ENCODE assay signal across 20 cellular contexts in the genomic region with DNA sequence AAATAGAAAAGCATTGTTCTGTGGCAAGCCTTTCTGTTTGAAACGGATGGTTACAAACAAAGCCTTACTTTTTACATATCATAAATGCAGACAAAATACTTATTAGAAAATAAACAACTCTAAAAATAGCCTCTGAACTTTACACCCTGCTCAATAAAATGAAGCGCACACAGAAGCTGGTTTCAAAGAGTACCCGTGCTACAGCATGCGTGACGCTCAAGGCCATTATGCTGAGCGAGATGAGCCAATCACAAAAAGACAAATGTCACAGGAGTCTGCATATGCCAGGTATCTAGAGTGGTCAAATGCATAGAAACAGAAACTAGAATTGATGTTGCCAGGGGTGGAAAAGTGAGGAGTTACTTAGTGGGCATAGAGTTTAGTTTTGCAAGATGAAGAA.
A peak's percentile ranks its signal among the peaks of the same experiment; 100 is the strongest.
DNase-seq lines count a peak whose midpoint lies in the region; ATAC-seq, FAIRE-seq and TF ChIP-seq lines count a peak whose summit lies in the region.
"Had no signal": no experiment of that assay in that cellular context is flagged by ENCODE, and none has a peak within 500 bp of the region (broad histone marks: within the 10 kb centered on the region; RNA-seq: fewer than 3 reads in every experiment).

No MANE protein-coding gene starts in this region.

- no TSS peak for BruUV-seq in HepG2 (replicated peaks; lab: Mats Ljungman, UMichigan)

- H4K20me1 ChIP-seq in HepG2 (ENCODE audit: insufficient read depth, low read length) (no peaks in the 10 kb centered on the region), hepatocyte (ENCODE audit: insufficient read depth, poor library complexity, severe bottlenecking) (no peaks in the 10 kb centered on the region)
- H4K20me1 ChIP-seq: BLaER1 treated with 17β-estradiol and CSF1 and Interleukin-3, amounts not matched to agents 10 nM and 100 nM had no signal

- no peaks in the 10 kb centered on the region for H3K9me2 ChIP-seq in hepatocyte (replicated peaks; ENCODE audit: insufficient read depth)

- H3K36me3 ChIP-seq in HepG2 (replicated peaks in 1 of 2; ENCODE audit: control insufficient read depth in 1 of 2, insufficient read depth in 2 of 2, low read length in 2 of 2) (no peaks in the 10 kb centered on the region), right lobe of liver (no peaks in the 10 kb centered on the region), hepatocyte (replicated peaks; ENCODE audit: insufficient read depth, low read depth) (no peaks in the 10 kb centered on the region)

- no peak overlapping the region for H3K4me3 ChIP-seq in HepG2 (replicated peaks in 1 of 3; ENCODE audit: insufficient read depth in 1 of 3, low read depth in 2 of 3, low read length in 3 of 3)
- no peak overlapping the region for H3K4me3 ChIP-seq in right lobe of liver
- no peak overlapping the region for H3K4me3 ChIP-seq in hepatocyte
- H3K4me3 ChIP-seq: BLaER1 treated with 17β-estradiol and CSF1 and Interleukin-3, amounts not matched to agents 10 nM and 100 nM had no signal

- no peak overlapping the region for H3K4me3 Mint-ChIP-seq in neural crest cell
- H3K4me3 Mint-ChIP-seq: B cell; CD4-positive, alpha-beta memory T cell had no signal

- ATAC-seq in HepG2 (peak; percentile 57; the same call in 2 of the 3 replicates), right lobe of liver (no peak), HG03432 (IDR thresholded peaks at IDR 0.05; ENCODE audit: unreplicated experiment) (no peak), GM19035 (IDR thresholded peaks at IDR 0.05; ENCODE audit: unreplicated experiment) (no peak)

- H3K27ac ChIP-seq in HepG2 (ENCODE audit: extremely low read length, insufficient read depth, low read length): no peak overlapping the region
- H3K27ac ChIP-seq in right lobe of liver: no peak overlapping the region
- no peak overlapping the region for H3K27ac ChIP-seq in hepatocyte

- H3K79me2 ChIP-seq in HepG2 (ENCODE audit: insufficient read depth, low read length) (no peaks in the 10 kb centered on the region), hepatocyte (no peaks in the 10 kb centered on the region)

- H3K4me1 Mint-ChIP-seq in neural crest cell: no peaks in the 10 kb centered on the region
- H3K4me1 Mint-ChIP-seq: B cell had no signal

- CTCF ChIA-PET in HepG2 (lab: Yijun Ruan, JAX; ENCODE audit: low intra/inter-chr PET ratio, low total read pairs): no interaction called here

- no peak for TF ChIP-seq POLR2A in HepG2 (IDR thresholded peaks at IDR 0.05; ENCODE audit: insufficient read depth in 1 of 2, low read depth in 2 of 2, low read length in 2 of 2)
- no peak for TF ChIP-seq POLR2A in right lobe of liver (IDR thresholded peaks at IDR 0.05)

- TF ChIP-seq EP300 in HepG2 (IDR thresholded peaks at IDR 0.05; ENCODE audit: low read depth in 2 of 2, low read length in 2 of 2): no peak
- TF ChIP-seq EP300 in HepG2 (CRISPR knock-in tag; IDR thresholded peaks at IDR 0.05; ENCODE audit: borderline replicate concordance): no peak

- intact Hi-C loops in HepG2 (cut with micrococcal nuclease; ENCODE audit: unreplicated experiment) (no loop called here), right lobe of liver (cut with DNase I) (no loop called here)

- no peak overlapping the region for H2AFZ ChIP-seq in HepG2 (ENCODE audit: low read length)
- no peak overlapping the region for H2AFZ ChIP-seq in hepatocyte

- no peak overlapping the region for H3K4me2 ChIP-seq in HepG2 (ENCODE audit: low read depth, low read length)
- H3K4me2 ChIP-seq in hepatocyte: no peak overlapping the region

- POLR2A ChIA-PET in HepG2 (lab: Yijun Ruan, JAX): no interaction called here

- FAIRE-seq in HepG2 (lab: Jason Lieb, UNC): no peak
- FAIRE-seq: A204.1, GM12891, GM18507 had no signal

- no peaks in the 10 kb centered on the region for H3K9me3 Mint-ChIP-seq in neural crest cell
- H3K9me3 Mint-ChIP-seq: CD4-positive, alpha-beta memory T cell had no signal

- TF ChIP-seq RAD21 in HepG2 (CRISPR knock-in tag; IDR thresholded peaks at IDR 0.05): no peak

- peak overlapping the region; percentile 64 for H3K27ac Mint-ChIP-seq in neural crest cell (ENCODE audit: unreplicated experiment)
- H3K27ac Mint-ChIP-seq: B cell had no signal

- 8% methylated on average over 6 of the region's 6 CpGs for WGBS in HepG2 (ENCODE audit: low lambda C conversion rate)
- WGBS in right lobe of liver (ENCODE audit: insufficient coverage, low coverage, low lambda C conversion rate, missing lambda C conversion rate): 37% methylated on average over 6 of the region's 6 CpGs
- 69% methylated on average over 6 of the region's 6 CpGs for WGBS in hepatocyte (ENCODE audit: low lambda C conversion rate, missing lambda C conversion rate)

- no peaks in the 10 kb centered on the region; a peak in 1 of 5 replicates for H3K27me3 ChIP-seq in HepG2 (ENCODE audit: control insufficient read depth in 1 of 2, insufficient read depth in 2 of 2, low read length in 2 of 2)
- no peaks in the 10 kb centered on the region for H3K27me3 ChIP-seq in right lobe of liver
- no peaks in the 10 kb centered on the region for H3K27me3 ChIP-seq in hepatocyte
- H3K27me3 ChIP-seq: BLaER1 treated with 17β-estradiol and CSF1 and Interleukin-3, amounts not matched to agents 10 nM and 100 nM had no signal

- TF ChIP-seq CTCF in HepG2 (CRISPR knock-in tag; IDR thresholded peaks at IDR 0.05): no peak
- TF ChIP-seq CTCF in right lobe of liver (IDR thresholded peaks at IDR 0.05): no peak
- TF ChIP-seq CTCF in hepatocyte (IDR thresholded peaks at IDR 0.05; ENCODE audit: poor library complexity): no peak
- TF ChIP-seq CTCF in neural crest cell (conservative IDR thresholded peaks at IDR 0.05): no peak

- H3K27me3 Mint-ChIP-seq in neural crest cell (ENCODE audit: low read depth): peaks cover 12% of the 10 kb centered on the region
- H3K27me3 Mint-ChIP-seq: CD4-positive, alpha-beta memory T cell had no signal

- DNase-seq in HepG2 (ENCODE audit: low spot score) (peak; percentile 13), right lobe of liver (no peak), hepatocyte (ENCODE audit: low spot score) (peak; percentile 58), neural crest cell (ENCODE audit: low read depth, low spot score) (no peak)
- DNase-seq: Calu3; CD4-positive, alpha-beta memory T cell; COR-L47; DMS53; DMS79 treated with DMSO at 0.1 percent for 48 hours; GF-D8; GOT3; H7; HCEC 1CT had no signal

- in situ Hi-C loops in HepG2 (cut with HindIII; ENCODE audit: extremely low pct_ligation_motif_present, low pct_unique_long_range_greater_than_20kb): no loop called here

- H3K4me1 ChIP-seq in HepG2 (ENCODE audit: insufficient read depth, low read length): no peaks in the 10 kb centered on the region
- no peaks in the 10 kb centered on the region for H3K4me1 ChIP-seq in right lobe of liver
- H3K4me1 ChIP-seq in hepatocyte (ENCODE audit: insufficient read depth): no peaks in the 10 kb centered on the region

- H3K9me3 ChIP-seq in HepG2 (ENCODE audit: low read length): no peaks in the 10 kb centered on the region
- no peaks in the 10 kb centered on the region for H3K9me3 ChIP-seq in right lobe of liver
- H3K9me3 ChIP-seq in hepatocyte (ENCODE audit: low read depth): no peaks in the 10 kb centered on the region

- H3K36me3 Mint-ChIP-seq in neural crest cell (ENCODE audit: low read depth): no peaks in the 10 kb centered on the region
- H3K36me3 Mint-ChIP-seq: CD4-positive, alpha-beta memory T cell had no signal

- no peak overlapping the region for H3K9ac ChIP-seq in HepG2 (ENCODE audit: insufficient read depth, low read depth, low read length)
- H3K9ac ChIP-seq: BLaER1 treated with 17β-estradiol and CSF1 and Interleukin-3, amounts not matched to agents 10 nM and 100 nM had no signal

TF ChIP-seq in HepG2, 621 proteins besides CTCF, POLR2A, EP300 and RAD21:
- TF ChIP-seq HNF4A (CRISPR knock-in tag; IDR thresholded peaks at IDR 0.05) (peak; percentile 43; the same call in 1 of the 2 replicates), MTA1 (CRISPR knock-in tag; IDR thresholded peaks at IDR 0.05; ENCODE audit: borderline replicate concordance) (no peak), MEF2D (CRISPR knock-in tag; IDR thresholded peaks at IDR 0.05) (peak; percentile 94), ZNF317 (CRISPR knock-in tag; IDR thresholded peaks at IDR 0.05) (no peak), IRX3 (CRISPR knock-in tag; IDR thresholded peaks at IDR 0.05; ENCODE audit: borderline replicate concordance, low read depth) (no peak), SP140L (CRISPR knock-in tag; IDR thresholded peaks at IDR 0.05; ENCODE audit: borderline replicate concordance) (no peak), ZNF737 (CRISPR knock-in tag; IDR thresholded peaks at IDR 0.05; ENCODE audit: borderline replicate concordance) (no peak), CREB1 (IDR thresholded peaks at IDR 0.05) (0 out of 2 replicates have a peak, but pooled peaks have one; percentile 28), CREB1 (CRISPR knock-in tag; IDR thresholded peaks at IDR 0.05) (no peak), GATA4 (IDR thresholded peaks at IDR 0.05; ENCODE audit: borderline replicate concordance, low read depth) (no peak)
- TF ChIP-seq, protein P1, sequence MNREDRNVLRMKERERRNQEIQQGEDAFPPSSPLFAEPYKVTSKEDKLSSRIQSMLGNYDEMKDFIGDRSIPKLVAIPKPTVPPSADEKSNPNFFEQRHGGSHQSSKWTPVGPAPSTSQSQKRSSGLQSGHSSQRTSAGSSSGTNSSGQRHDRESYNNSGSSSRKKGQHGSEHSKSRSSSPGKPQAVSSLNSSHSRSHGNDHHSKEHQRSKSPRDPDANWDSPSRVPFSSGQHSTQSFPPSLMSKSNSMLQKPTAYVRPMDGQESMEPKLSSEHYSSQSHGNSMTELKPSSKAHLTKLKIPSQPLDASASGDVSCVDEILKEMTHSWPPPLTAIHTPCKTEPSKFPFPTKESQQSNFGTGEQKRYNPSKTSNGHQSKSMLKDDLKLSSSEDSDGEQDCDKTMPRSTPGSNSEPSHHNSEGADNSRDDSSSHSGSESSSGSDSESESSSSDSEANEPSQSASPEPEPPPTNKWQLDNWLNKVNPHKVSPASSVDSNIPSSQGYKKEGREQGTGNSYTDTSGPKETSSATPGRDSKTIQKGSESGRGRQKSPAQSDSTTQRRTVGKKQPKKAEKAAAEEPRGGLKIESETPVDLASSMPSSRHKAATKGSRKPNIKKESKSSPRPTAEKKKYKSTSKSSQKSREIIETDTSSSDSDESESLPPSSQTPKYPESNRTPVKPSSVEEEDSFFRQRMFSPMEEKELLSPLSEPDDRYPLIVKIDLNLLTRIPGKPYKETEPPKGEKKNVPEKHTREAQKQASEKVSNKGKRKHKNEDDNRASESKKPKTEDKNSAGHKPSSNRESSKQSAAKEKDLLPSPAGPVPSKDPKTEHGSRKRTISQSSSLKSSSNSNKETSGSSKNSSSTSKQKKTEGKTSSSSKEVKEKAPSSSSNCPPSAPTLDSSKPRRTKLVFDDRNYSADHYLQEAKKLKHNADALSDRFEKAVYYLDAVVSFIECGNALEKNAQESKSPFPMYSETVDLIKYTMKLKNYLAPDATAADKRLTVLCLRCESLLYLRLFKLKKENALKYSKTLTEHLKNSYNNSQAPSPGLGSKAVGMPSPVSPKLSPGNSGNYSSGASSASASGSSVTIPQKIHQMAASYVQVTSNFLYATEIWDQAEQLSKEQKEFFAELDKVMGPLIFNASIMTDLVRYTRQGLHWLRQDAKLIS (CRISPR knock-in tag; IDR thresholded peaks at IDR 0.05): no peak

Comparison
In these comparisons a context has a peak if more than half of its experiments do, and no peak if none do; other contexts are left out.
1. DNase-seq: peak in HepG2 (single experiment) and hepatocyte (single experiment); none in right lobe of liver (0 of 3) and neural crest cell (single experiment).